In the genomic region with DNA sequence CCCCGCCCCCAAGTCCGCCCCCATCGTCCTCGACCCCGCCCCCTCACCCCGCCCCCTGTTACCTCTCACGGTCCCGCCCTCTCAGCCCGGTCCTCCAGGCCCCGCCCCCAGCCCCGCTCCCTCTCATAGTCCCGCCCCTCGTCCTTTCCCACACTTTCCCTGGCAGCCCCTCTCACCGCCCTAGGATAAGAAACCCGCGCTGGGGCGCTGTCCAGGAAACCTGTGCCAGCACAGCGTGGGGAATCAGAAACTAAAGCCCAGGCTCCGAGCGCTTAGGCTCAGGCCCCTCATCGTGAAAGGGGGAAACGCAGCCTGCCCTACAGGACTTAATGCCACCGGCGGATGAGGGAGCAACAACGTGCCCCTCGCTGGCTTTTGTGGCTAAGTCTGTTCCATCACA, we compare ENCODE assay signal across 8 cellular contexts.
DNase-seq lines count a peak whose midpoint lies in the region; ATAC-seq lines count a peak whose summit lies in the region.

No MANE protein-coding gene starts in this region.

- DNase-seq in NOMO-1 treated with DMSO at 0.1 percent for 48 hours (lab: John Stamatoyannopoulos, UW; ENCODE audit: unreplicated experiment) (peak; percentile 21), NOMO-1 treated with dmso at 0.1 percent for 144 hours (lab: John Stamatoyannopoulos, UW; ENCODE audit: unreplicated experiment) (no peak), activated T-cell treated with anti-CD3 and anti-CD28 coated beads for 4 hours (peak; percentile 3), globus pallidus (ENCODE audit: low spot score) (peak; percentile 49), putamen (ENCODE audit: low spot score) (peak; percentile 33), HPDE6-E6E7 (ENCODE audit: extremely low spot score) (no peak), DMS 273 (lab: John Stamatoyannopoulos, UW; ENCODE audit: unreplicated experiment) (no peak)

- ATAC-seq in HG03432 (IDR thresholded peaks at IDR 0.05; ENCODE audit: unreplicated experiment): no peak

Comparison
In these comparisons a context has a peak if more than half of its experiments do, and no peak if none do; other contexts are left out.
1. DNase-seq: peak in NOMO-1 treated with DMSO at 0.1 percent for 48 hours (single experiment), activated T-cell treated with anti-CD3 and anti-CD28 coated beads for 4 hours (single experiment), globus pallidus (single experiment) and putamen (single experiment); none in NOMO-1 treated with dmso at 0.1 percent for 144 hours (single experiment), HPDE6-E6E7 (single experiment) and DMS 273 (single experiment).